Comparison of ENCODE assay signal across 16 cellular contexts in the genomic region with DNA sequence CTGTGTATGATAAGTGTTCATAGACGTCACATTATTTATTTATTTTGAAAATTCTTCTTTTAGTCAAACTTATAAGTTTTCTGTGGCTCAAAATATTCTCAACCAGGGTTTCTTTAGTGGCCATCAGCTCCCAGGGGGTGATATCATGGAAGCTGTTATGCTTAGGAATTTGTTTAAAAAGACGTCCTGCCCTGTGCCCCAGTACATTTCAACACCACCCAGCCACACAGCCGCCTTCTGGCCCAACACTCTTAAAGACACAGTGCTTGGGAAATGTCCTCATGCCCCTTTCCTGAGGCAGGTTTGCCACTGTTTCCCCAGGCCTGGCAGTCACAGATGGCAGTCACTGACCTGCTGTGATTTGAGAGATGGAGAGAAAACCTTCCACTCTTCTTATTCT. TPM values are rescaled to one million over a fixed set of nuclear protein-coding genes. Genes with fewer than 3 reads are reported as not detected.
DNase-seq lines count a peak whose midpoint lies in the region; TF ChIP-seq lines count a peak whose summit lies in the region.
"Had no signal": no experiment of that assay in that cellular context is flagged by ENCODE, and none has a peak within 500 bp of the region (broad histone marks: within the 10 kb centered on the region; RNA-seq: fewer than 3 reads in every experiment).

No MANE protein-coding gene starts in this region.

- H3K27me3 ChIP-seq in stomach (peaks cover 0 to 11% (median 0%) of the 10 kb centered on the region in 3 donors), Peyer's patch (no peaks in the 10 kb centered on the region)
- H3K27me3 ChIP-seq: uterus had no signal

- TF ChIP-seq POLR2A in stomach (IDR thresholded peaks at IDR 0.05) (no peak), Peyer's patch (IDR thresholded peaks at IDR 0.05) (no peak)

- peaks cover 19 to 47% (median 33%) of the 10 kb centered on the region in 3 donors for H3K27me3 Mint-ChIP-seq in CD14-positive monocyte (ENCODE audit: low read depth in 3 of 3)
- peaks cover 8% of the 10 kb centered on the region for H3K27me3 Mint-ChIP-seq in nephron progenitor cell (ENCODE audit: low read depth, poor library complexity)

- H3K9me3 Mint-ChIP-seq in CD14-positive monocyte, result no peaks in the 10 kb centered on the region
- no peaks in the 10 kb centered on the region for H3K9me3 Mint-ChIP-seq in nephron progenitor cell
- H3K9me3 Mint-ChIP-seq: activated naive CD4-positive, alpha-beta T cell treated with anti-CD3 and anti-CD28 coated beads, Interleukin-2, amount 10 ng/mL, durations not matched to agents 7 days and 5 days; CD8-positive, alpha-beta T cell had no signal

- no peaks in the 10 kb centered on the region for H3K9me3 ChIP-seq in stomach
- H3K9me3 ChIP-seq in Peyer's patch, result no peaks in the 10 kb centered on the region
- H3K9me3 ChIP-seq: uterus had no signal

- H3K4me1 ChIP-seq in stomach (peaks cover 38 to 73% (median 60%) of the 10 kb centered on the region in 4 donors), Peyer's patch (peaks cover 0 to 30% (median 4%) of the 10 kb centered on the region in 4 donors)
- H3K4me1 ChIP-seq: uterus had no signal

- peak; percentile 10 for DNase-seq in CD14-positive monocyte (ENCODE audit: low spot score)
- DNase-seq in cerebellum (ENCODE audit: low spot score), result peak; percentile 49
- DNase-seq in iris pigment epithelial cell (ENCODE audit: low read depth), result peak; percentile 75
- no peak for DNase-seq in stomach
- no peak for DNase-seq in effector CD8-positive, alpha-beta T cell (lab: John Stamatoyannopoulos, UW)
- no peak for DNase-seq in Peyer's patch
- no peak for DNase-seq in nephron progenitor cell
- DNase-seq in NCI-H2196 treated with DMSO at 0.1 percent for 48 hours (lab: John Stamatoyannopoulos, UW; ENCODE audit: unreplicated experiment), result no peak
- DNase-seq: caudate nucleus, KG1, NCI-H1694, NCI-H69, nucleus accumbens had no signal

- H3K36me3 Mint-ChIP-seq in CD14-positive monocyte (no peaks in the 10 kb centered on the region), nephron progenitor cell (ENCODE audit: low read depth) (no peaks in the 10 kb centered on the region)
- H3K36me3 Mint-ChIP-seq: activated naive CD4-positive, alpha-beta T cell treated with anti-CD3 and anti-CD28 coated beads, Interleukin-2, amount 10 ng/mL, durations not matched to agents 7 days and 5 days; CD8-positive, alpha-beta T cell had no signal

- intact Hi-C loops in CD14-positive monocyte (cut with micrococcal nuclease), result no loop called here
- intact Hi-C loops in stomach (cut with DNase I; ENCODE audit: low total_unique reads), result no loop called here

- H3K4me3 ChIP-seq in stomach (no peak overlapping the region), Peyer's patch (no peak overlapping the region)
- H3K4me3 ChIP-seq: uterus had no signal

- no peak overlapping the region for H3K4me3 Mint-ChIP-seq in CD14-positive monocyte
- H3K4me3 Mint-ChIP-seq in nephron progenitor cell, result no peak overlapping the region
- H3K4me3 Mint-ChIP-seq: activated naive CD4-positive, alpha-beta T cell treated with anti-CD3 and anti-CD28 coated beads, Interleukin-2, amount 10 ng/mL, durations not matched to agents 7 days and 5 days; CD8-positive, alpha-beta T cell had no signal

- H3K27ac ChIP-seq in stomach, result peak overlapping the region in 4 of 5 donors; percentile 41 to 74 (median 52)
- peak overlapping the region in 2 of 4 donors; percentile 23 to 36 for H3K27ac ChIP-seq in Peyer's patch

- H3K4me1 Mint-ChIP-seq in CD14-positive monocyte (peaks cover 21% of the 10 kb centered on the region), nephron progenitor cell (peaks cover 81% of the 10 kb centered on the region)

- 46 to 57% (median 52%) methylated on average over 3 of the region's 3 CpGs for WGBS in stomach, 5 donors

- TF ChIP-seq EP300 in stomach (IDR thresholded peaks at IDR 0.05), result no peak

- TF ChIP-seq CTCF in CD14-positive monocyte (IDR thresholded peaks at IDR 0.05) (no peak), stomach (IDR thresholded peaks at IDR 0.05) (no peak), Peyer's patch (IDR thresholded peaks at IDR 0.05) (no peak), nephron progenitor cell (IDR thresholded peaks at IDR 0.05) (no peak)

- H3K27ac Mint-ChIP-seq in CD14-positive monocyte, result no peak overlapping the region
- H3K27ac Mint-ChIP-seq in nephron progenitor cell, result no peak overlapping the region
- H3K27ac Mint-ChIP-seq: activated naive CD4-positive, alpha-beta T cell treated with anti-CD3 and anti-CD28 coated beads, Interleukin-2, amount 10 ng/mL, durations not matched to agents 7 days and 5 days; CD8-positive, alpha-beta T cell had no signal

- H3K36me3 ChIP-seq in stomach (no peaks in the 10 kb centered on the region), Peyer's patch (no peaks in the 10 kb centered on the region)
- H3K36me3 ChIP-seq: uterus had no signal

RNA-seq across cellular contexts. Expression of a gene that starts 19.9 kb away (rescaled TPM):
- polyA plus RNA-seq in CD14-positive monocyte (not detected), stomach (10 to 100 TPM; 18.6 to 20.9 (median 18.9) TPM)
- total RNA-seq in cerebellum (6.7 TPM), stomach (100 to 1,000 TPM in 1 of 5 donors, 10 to 100 TPM in 4; 11.1 to 114 (median 20.4) TPM), Peyer's patch (100 to 1,000 TPM in 2 of 4 donors, 10 to 100 TPM in 2; 27.2 to 152 (median 87.2) TPM)
- total RNA-seq: CD8-positive, alpha-beta T cell had no signal

RNA-seq across cellular contexts. Expression of a gene that starts 57.7 kb away (rescaled TPM):
- 10 to 100 TPM; 22.9 to 45.4 TPM for polyA plus RNA-seq in CD14-positive monocyte
- 16.0 TPM for total RNA-seq in cerebellum
- 10 to 100 TPM in 3 of 5 donors, 1 to 10 TPM in 2; 4.7 to 25.9 (median 20.4) TPM for total RNA-seq in stomach
- 1 to 10 TPM; 2.1 to 7.9 (median 3.0) TPM for polyA plus RNA-seq in stomach
- total RNA-seq in Peyer's patch, result 10 to 100 TPM; 13.2 to 25.5 (median 19.8) TPM

Comparison
In these comparisons a context has a peak if more than half of its experiments do, and no peak if none do; other contexts are left out.
1. DNase-seq: peak in CD14-positive monocyte (single experiment), cerebellum (single experiment) and iris pigment epithelial cell (single experiment); none in stomach (single experiment), effector CD8-positive, alpha-beta T cell (single experiment), Peyer's patch (0 of 3), nephron progenitor cell (single experiment) and NCI-H2196 treated with DMSO at 0.1 percent for 48 hours (single experiment).